In the genomic region with DNA sequence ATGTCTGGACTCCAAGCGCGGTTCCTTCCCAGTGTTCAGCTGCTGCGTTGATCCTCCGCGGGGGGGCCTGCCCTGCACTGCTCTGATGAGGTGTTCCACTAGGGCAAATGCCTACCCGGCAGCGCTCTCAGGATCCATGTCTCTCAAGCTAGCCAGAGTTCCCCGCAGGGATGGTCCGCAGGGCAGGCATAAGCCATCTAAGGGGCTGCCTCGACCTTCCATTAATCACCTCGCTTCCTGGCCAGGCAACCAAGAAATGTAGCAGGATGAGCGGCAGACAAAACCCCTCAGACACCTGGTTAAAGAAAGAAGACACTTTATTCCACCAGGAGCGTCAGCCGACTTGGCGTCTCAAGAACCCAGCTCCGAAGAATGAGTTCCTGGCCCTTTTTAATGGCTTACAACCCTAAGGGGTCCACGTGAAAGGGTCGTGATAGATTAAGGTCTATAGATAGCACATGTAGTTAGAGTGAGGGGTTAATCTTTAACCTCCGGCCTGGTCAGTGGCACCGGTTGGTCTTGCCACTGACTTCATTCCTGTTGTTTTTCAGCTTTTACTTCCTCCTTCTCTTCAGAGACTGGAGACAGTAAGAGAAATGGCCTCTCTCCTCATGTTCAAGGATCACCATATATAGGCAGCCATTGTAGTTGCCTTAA, we compare ENCODE assay signal across 27 cellular contexts. TPM values are rescaled to one million over a fixed set of nuclear protein-coding genes. Genes with fewer than 3 reads are reported as not detected.
DNase-seq lines count a peak whose midpoint lies in the region; FAIRE-seq and TF ChIP-seq lines count a peak whose summit lies in the region.
"Had no signal": no experiment of that assay in that cellular context is flagged by ENCODE, and none has a peak within 500 bp of the region (broad histone marks: within the 10 kb centered on the region; RNA-seq: fewer than 3 reads in every experiment).

No MANE protein-coding gene starts in this region.

- H3K23me2 ChIP-seq in H1 (ENCODE audit: low read depth, low read length) = no peaks in the 10 kb centered on the region

- no peak overlapping the region for H4K91ac ChIP-seq in H1 (replicated peaks; ENCODE audit: insufficient read length, low read length)

- H2BK5ac ChIP-seq in H1 (ENCODE audit: low read depth, low read length) = no peak overlapping the region

- H3K4me1 ChIP-seq in H1 (replicated peaks in 1 of 4; ENCODE audit: control insufficient read depth in 3 of 4, insufficient read depth in 4 of 4, low read length in 3 of 4) = no peaks in the 10 kb centered on the region
- H3K4me1 ChIP-seq: thyroid gland had no signal

- no peaks in the 10 kb centered on the region for H3K79me2 ChIP-seq in H1 (ENCODE audit: control insufficient read depth in 1 of 2, insufficient read depth in 2 of 2, low read length in 2 of 2)

- no peak overlapping the region for H2BK12ac ChIP-seq in H1 (ENCODE audit: low read depth, low read length)

- H4K20me1 ChIP-seq in H1 (replicated peaks in 1 of 2; ENCODE audit: control insufficient read depth in 1 of 2, insufficient read depth in 2 of 2, low read length in 2 of 2) = no peaks in the 10 kb centered on the region

- no peak overlapping the region for H4K8ac ChIP-seq in H1 (ENCODE audit: extremely low read depth, insufficient read depth, low read length)

- CTCF ChIA-PET in H1 (lab: Charles Lee; ENCODE audit: partially characterized antibody) = interaction anchor here (0.6 to 1.7 kb wide), 2 partner anchors 109 to 114 kb away, joined by 4 to 5 read pairs; no protein-coding TSS in a partner anchor

- H3K27ac ChIP-seq in H1 (ENCODE audit: low read depth, low read length) = no peak overlapping the region
- H3K27ac ChIP-seq: dorsolateral prefrontal cortex, thyroid gland had no signal

- TF ChIP-seq POLR2A in H1 (IDR thresholded peaks at IDR 0.05; ENCODE audit: control extremely low read depth in 1 of 2, low read depth in 2 of 2, low read length in 2 of 2) (no peak), GM12891 (IDR thresholded peaks at IDR 0.05; ENCODE audit: low read depth, low read length) (no peak)

- H3K56ac ChIP-seq in H1 (replicated peaks; ENCODE audit: insufficient read length, low read depth, low read length) = no peak overlapping the region

- no peaks in the 10 kb centered on the region for H3K79me1 ChIP-seq in H1 (ENCODE audit: low read depth, low read length)

- no peak overlapping the region for H3K4me2 ChIP-seq in H1 (ENCODE audit: insufficient read depth in 1 of 2, low read depth in 2 of 2, low read length in 2 of 2)

- H3K9ac ChIP-seq in H1 (replicated peaks in 1 of 4; ENCODE audit: extremely low read depth in 1 of 4, low read depth in 3 of 4, low read length in 3 of 4) = no peak overlapping the region

- no peak overlapping the region for H2BK20ac ChIP-seq in H1 (ENCODE audit: low read length)

- H3K23ac ChIP-seq in H1 (ENCODE audit: insufficient read length) = no peak overlapping the region

- H2BK120ac ChIP-seq in H1 (replicated peaks; ENCODE audit: low read depth, low read length) = no peak overlapping the region

- H2AFZ ChIP-seq in H1 (ENCODE audit: low read length) = peak overlapping the region; percentile 32; the same call in 1 of the 2 replicates

- H3K14ac ChIP-seq in H1 (ENCODE audit: insufficient read length) = no peak overlapping the region

- H4K5ac ChIP-seq in H1 (ENCODE audit: insufficient read length, low read depth, low read length) = no peak overlapping the region

- no peak overlapping the region for H3K4ac ChIP-seq in H1 (replicated peaks; ENCODE audit: insufficient read length, low read depth, low read length)

- H3K27me3 ChIP-seq in H1 (replicated peaks in 1 of 4; ENCODE audit: control insufficient read depth in 3 of 4, extremely low read depth in 1 of 4, insufficient read depth in 3 of 4, low read length in 3 of 4) = no peaks in the 10 kb centered on the region
- H3K27me3 ChIP-seq: dorsolateral prefrontal cortex, thyroid gland had no signal

- WGBS in H1 (ENCODE audit: extremely low coverage in 1 of 2, insufficient coverage in 1 of 2, insufficient read length in 1 of 2, insufficient replicate concordance in 2 of 2, low coverage in 1 of 2, low lambda C conversion rate in 2 of 2, missing lambda C conversion rate in 1 of 2), 2 experiments = 90% methylated on average over 20 of the region's 20 CpGs; no CpG with 5 or more reads in 1 of the 2 experiments

- no peak for TF ChIP-seq EP300 in H1 (IDR thresholded peaks at IDR 0.05; ENCODE audit: borderline replicate concordance in 1 of 2, low read depth in 2 of 2, low read length in 2 of 2)

- no peak overlapping the region for H3K18ac ChIP-seq in H1 (ENCODE audit: extremely low read depth, low read length)

- H3K9me3 ChIP-seq in H1 (ENCODE audit: insufficient read depth in 2 of 2, low read depth in 1 of 2, low read length in 1 of 2) = no peaks in the 10 kb centered on the region; a peak in 1 of 4 replicates
- H3K9me3 ChIP-seq: mucosa of descending colon, thyroid gland had no signal

- POLR2A ChIA-PET in H1 (lab: Charles Lee; ENCODE audit: partially characterized antibody) = no interaction called here

- TF ChIP-seq CTCF in H1 (IDR thresholded peaks at IDR 0.05; ENCODE audit: control extremely low read depth in 1 of 3, insufficient read depth in 1 of 3, low read depth in 1 of 3, low read length in 3 of 3) = no peak

- no peak overlapping the region for H2BK15ac ChIP-seq in H1 (ENCODE audit: low read length)

- H3K36me3 ChIP-seq in H1 (ENCODE audit: control insufficient read depth in 2 of 4, insufficient read depth in 4 of 4, low read length in 3 of 4) = no peaks in the 10 kb centered on the region
- H3K36me3 ChIP-seq: thyroid gland had no signal

- H2AK5ac ChIP-seq in H1 (ENCODE audit: low read depth, low read length) = no peak overlapping the region

- peak; percentile 30 for DNase-seq in NCI-H1105 treated with DMSO at 0.1 percent for 48 hours (lab: John Stamatoyannopoulos, UW)
- no peak for DNase-seq in NCI-H1105 (lab: John Stamatoyannopoulos, UW)
- DNase-seq in NCI-H187 (lab: John Stamatoyannopoulos, UW) = peak; percentile 65 to 80
- no peak for DNase-seq in H1 (ENCODE audit: low read depth in 1 of 2, low spot score in 2 of 2)
- DNase-seq in urothelium cell line (ENCODE audit: low spot score) = peak; percentile 6
- no peak for DNase-seq in GM12891 (ENCODE audit: insufficient read length, low spot score)
- no peak for DNase-seq in activated naive CD4-positive, alpha-beta T cell treated with Interleukin-2 at 50 U/mL for 16 hours
- DNase-seq in anterior cingulate cortex (lab: John Stamatoyannopoulos, UW) = no peak
- DNase-seq: activated CD4-positive, CD25-positive, alpha-beta regulatory T cell treated with anti-CD3 and anti-CD28 coated beads, Interleukin-2, amount 50 U/mL, for 72 hours; activated CD8-positive, alpha-beta T cell treated with anti-CD3 and anti-CD28 coated beads, Interleukin-2, amount 10 ng/mL, durations not matched to agents 7 days and 5 days; activated effector memory CD4-positive, alpha-beta T cell treated with anti-CD3 and anti-CD28 coated beads, Interleukin-2, amount 50 U/mL, for 16 hours; activated T-cell treated with anti-CD3 and anti-CD28 coated beads for 4 hours; CD8-positive, alpha-beta memory T cell; cerebellar nuclear complex; dorsolateral prefrontal cortex; kidney; mucosa of descending colon; NCI-H2081; NCI-H446 treated with DMSO at 0.1 percent for 48 hours; SIG-M5; stimulated activated CD4-positive, alpha-beta T cell treated with anti-CD3 and anti-CD28 coated beads, Interleukin-15, amount 100 ng/mL, for 24 hours; stimulated activated naive CD8-positive, alpha-beta T cell treated with anti-CD3 and anti-CD28 coated beads, Interleukin-15, Interleukin-2, amounts not matched to agents 100 U/mL and 50 U/mL, for 24 hours; T-cell; thyroid gland had no signal

- no peak for TF ChIP-seq RAD21 in H1 (IDR thresholded peaks at IDR 0.05 in 1 of 2, conservative IDR thresholded peaks at IDR 0.05 in 1 of 2; ENCODE audit: low read depth in 2 of 2, low read length in 2 of 2)

- no peak overlapping the region for H3K4me3 ChIP-seq in H1 (ENCODE audit: extremely low read depth in 1 of 4, insufficient read depth in 2 of 4, low read depth in 3 of 4, low read length in 4 of 4)
- H3K4me3 ChIP-seq: dorsolateral prefrontal cortex, lung, mucosa of descending colon, thyroid gland had no signal

- FAIRE-seq in H1 (lab: Jason Lieb, UNC) = no peak
- no peak for FAIRE-seq in urothelium cell line (lab: Jason Lieb, UNC)
- FAIRE-seq in GM12891 (lab: Jason Lieb, UNC) = no peak
- FAIRE-seq: endothelial cell of umbilical vein, kidney, TTC549 had no signal

TF ChIP-seq in H1, 55 proteins besides CTCF, POLR2A, EP300 and RAD21 (continues in another document):
- TF ChIP-seq HDAC2 (IDR thresholded peaks at IDR 0.05; ENCODE audit: borderline replicate concordance in 1 of 2, low read depth in 2 of 2, low read length in 2 of 2) (no peak), EGR1 (IDR thresholded peaks at IDR 0.05; ENCODE audit: borderline replicate concordance, low read depth, low read length) (no peak), TAF1 (IDR thresholded peaks at IDR 0.05; ENCODE audit: low read depth, low read length) (no peak), SIX5 (IDR thresholded peaks at IDR 0.05; ENCODE audit: low read depth, low read length) (no peak), NRF1 (IDR thresholded peaks at IDR 0.05; ENCODE audit: low read depth, low read length) (no peak), CHD1 (IDR thresholded peaks at IDR 0.05; ENCODE audit: low read depth, low read length) (no peak), CBX8 (IDR thresholded peaks at IDR 0.05; ENCODE audit: borderline replicate concordance, low read depth, low read length) (no peak)

TF ChIP-seq in GM12891, 5 proteins besides CTCF, POLR2A, EP300 and RAD21:
- TF ChIP-seq TAF1 (IDR thresholded peaks at IDR 0.05; ENCODE audit: low read depth, low read length) (no peak), POLR2AphosphoS5 (IDR thresholded peaks at IDR 0.05; ENCODE audit: low read depth, low read length) (no peak), SPI1 (IDR thresholded peaks at IDR 0.05; ENCODE audit: low read depth, low read length) (no peak), POU2F2 (IDR thresholded peaks at IDR 0.05; ENCODE audit: low read depth, low read length) (no peak), PAX5 (IDR thresholded peaks at IDR 0.05; ENCODE audit: insufficient read depth, low read length, severe bottlenecking) (no peak)

RNA-seq across cellular contexts. Expression of a gene that starts 47.2 kb away (rescaled TPM):
- 1,035 and 1,059 TPM in 2 replicates for total RNA-seq in H1 (2021; fragmentation: NEBNext Ultra II Directional; extraction: Animal tissue kit (Norgen Biotek cat#: 25700))
- 837 and 1,207 TPM in 2 replicates for polyA plus RNA-seq in H1 (2011; rRNA removed)
- polyA plus RNA-seq in H1 (2011; cell fraction: cytosol; rRNA removed) = 1,169 TPM
- polyA plus RNA-seq in H1 (2011; cell fraction: nucleus; rRNA removed) = 263 TPM
- 2,003 to 2,565 TPM (median 2,368 TPM) in 4 replicates for polyA plus RNA-seq in H1 (2012, experiment 1 of 2)
- 13,884 TPM for polyA plus RNA-seq in H1 (2012, experiment 2 of 2)
- polyA plus RNA-seq in H1 (2013, experiment 1 of 2) = 2,670 TPM
- polyA plus RNA-seq in H1 (2013, experiment 2 of 2) = 2,657 TPM
- polyA minus RNA-seq in H1 (2011; rRNA and poly(A)+ RNA removed) = 314 and 370 TPM in 2 replicates
- 148 TPM for polyA minus RNA-seq in H1 (2011; cell fraction: cytosol; rRNA and poly(A)+ RNA removed)
- polyA minus RNA-seq in H1 (2011; cell fraction: nucleus; rRNA and poly(A)+ RNA removed) = 146 TPM
- 2,243 TPM for polyA plus RNA-seq in GM12891 (2012; ENCODE audit: low read depth, missing spikeins)

Comparison
In these comparisons a context has a peak if more than half of its experiments do, and no peak if none do; other contexts are left out.
1. DNase-seq: peak in NCI-H1105 treated with DMSO at 0.1 percent for 48 hours (single experiment), NCI-H187 (2 of 2) and urothelium cell line (single experiment); none in NCI-H1105 (single experiment), H1 (0 of 2), GM12891 (single experiment), activated naive CD4-positive, alpha-beta T cell treated with Interleukin-2 at 50 U/mL for 16 hours (single experiment) and anterior cingulate cortex (0 of 58).